8 cellular contexts compared by ENCODE assay signal in genomic region chr1:32540589-32540988, GRCh38. TPM values are rescaled to one million over a fixed set of nuclear protein-coding genes. Genes with fewer than 3 reads are reported as not detected.
A peak's percentile ranks its signal among the peaks of the same experiment; 100 is the strongest.
DNase-seq lines count a peak whose midpoint lies in the region; TF ChIP-seq lines count a peak whose summit lies in the region.

No MANE protein-coding gene starts in this region.

- H3K27me3 ChIP-seq in SJCRH30 = no peaks in the 10 kb centered on the region
- no peaks in the 10 kb centered on the region for H3K27me3 ChIP-seq in suprapubic skin

- TF ChIP-seq EP300 in suprapubic skin (IDR thresholded peaks at IDR 0.05) = no peak

- DNase-seq in activated T-cell treated with anti-CD3 and anti-CD28 coated beads, Interleukin-2, amount 50 U/mL, for 24 hours = no peak
- no peak for DNase-seq in activated T-cell treated with anti-CD3 and anti-CD28 coated beads, Interleukin-2, amount 50 U/mL, for 1 hour
- DNase-seq in SJCRH30 (peak in 1 of 2 experiments; percentile 47), fibroblast of the aortic adventitia (ENCODE audit: low read depth) (peak; percentile 3), suprapubic skin (ENCODE audit: low spot score in 2 of 2) (no peak), dedifferentiated amniotic fluid mesenchymal stem cell (ENCODE audit: extremely low spot score) (no peak), AG08395 (ENCODE audit: low spot score) (no peak), mucosa of gallbladder (ENCODE audit: low spot score) (no peak)

- peaks cover 77% of the 10 kb centered on the region for H3K27me3 Mint-ChIP-seq in activated T-cell treated with anti-CD3 and anti-CD28 coated beads, Interleukin-2, amount 50 U/mL, for 24 hours

- WGBS in suprapubic skin = 87% methylated on average over 2 of the region's 2 CpGs

- H3K4me1 ChIP-seq in SJCRH30 (0 out of 2 replicates have a peak, but pooled peaks cover 4% of the 10 kb centered on the region), suprapubic skin (peaks cover 19% of the 10 kb centered on the region)

- H3K9me3 ChIP-seq in SJCRH30 (replicated peaks) (no peaks in the 10 kb centered on the region), suprapubic skin (no peaks in the 10 kb centered on the region)

- H3K4me3 ChIP-seq in SJCRH30 (peak overlapping the region; percentile 63), fibroblast of the aortic adventitia (ENCODE audit: low read depth, low read length) (peak overlapping the region; percentile 78), suprapubic skin (peak overlapping the region; percentile 76)

- no peaks in the 10 kb centered on the region for H3K9me3 Mint-ChIP-seq in activated T-cell treated with anti-CD3 and anti-CD28 coated beads, Interleukin-2, amount 50 U/mL, for 24 hours

- H3K4me3 Mint-ChIP-seq in activated T-cell treated with anti-CD3 and anti-CD28 coated beads, Interleukin-2, amount 50 U/mL, for 24 hours = peak overlapping the region; percentile 71

- no peak overlapping the region for H3K27ac Mint-ChIP-seq in activated T-cell treated with anti-CD3 and anti-CD28 coated beads, Interleukin-2, amount 50 U/mL, for 24 hours

- no peak for TF ChIP-seq POLR2A in suprapubic skin (IDR thresholded peaks at IDR 0.05)

- H3K27ac ChIP-seq in SJCRH30 = no peak overlapping the region
- no peak overlapping the region for H3K27ac ChIP-seq in suprapubic skin

- H3K36me3 Mint-ChIP-seq in activated T-cell treated with anti-CD3 and anti-CD28 coated beads, Interleukin-2, amount 50 U/mL, for 24 hours (ENCODE audit: low read depth) = no peaks in the 10 kb centered on the region

- H3K4me1 Mint-ChIP-seq in activated T-cell treated with anti-CD3 and anti-CD28 coated beads, Interleukin-2, amount 50 U/mL, for 24 hours (ENCODE audit: low read depth) = peaks cover 10% of the 10 kb centered on the region

- TF ChIP-seq CTCF in fibroblast of the aortic adventitia (IDR thresholded peaks at IDR 0.05; ENCODE audit: insufficient read depth, low read length) = no peak
- no peak for TF ChIP-seq CTCF in suprapubic skin (IDR thresholded peaks at IDR 0.05)

- H3K36me3 ChIP-seq in SJCRH30 (0 out of 2 replicates have a peak, but pooled peaks cover 2% of the 10 kb centered on the region), suprapubic skin (no peaks in the 10 kb centered on the region)

RNA-seq across cellular contexts. Expression of gene ZBTB8A, which starts 1.4 kb away (rescaled TPM):
- 8.9 and 9.2 TPM in 2 replicates for total RNA-seq in SJCRH30 (2014; rRNA removed; shearing (Covaris generic))
- total RNA-seq in fibroblast of the aortic adventitia (ENCODE audit: low replicate concordance) (7.1 and 10.8 TPM in 2 replicates), suprapubic skin (1 to 10 TPM; 2.3 to 3.4 (median 3.1) TPM), mucosa of gallbladder (7.3 TPM)
